Comparison of ENCODE assay signal across 9 cellular contexts in genomic region chrX:35150642-35151239, GRCh38.
"Had no signal": no experiment of that assay in that cellular context is flagged by ENCODE, and none has a peak within 500 bp of the region (broad histone marks: within the 10 kb centered on the region; RNA-seq: fewer than 3 reads in every experiment).

No MANE protein-coding gene starts in this region.

- H3K36me3 ChIP-seq: HAP-1 had no signal

- DNase-seq: GM23248, GOT3, H7, HFFc6 had no signal

- ATAC-seq: HCT116, HepG2 had no signal

- H3K27ac ChIP-seq: GM23248, HL-60 had no signal

- H3K9me3 ChIP-seq: HAP-1 had no signal

- H3K9me3 Mint-ChIP-seq: HFFc6 had no signal

- H3K4me1 ChIP-seq: HAP-1 had no signal

- H3K4me3 ChIP-seq: GM23248, HAP-1 had no signal

- H3K4me3 Mint-ChIP-seq: HFFc6, IgD-negative memory B cell had no signal

- H3K27ac Mint-ChIP-seq: HFFc6, IgD-negative memory B cell had no signal
